In the genomic region with DNA sequence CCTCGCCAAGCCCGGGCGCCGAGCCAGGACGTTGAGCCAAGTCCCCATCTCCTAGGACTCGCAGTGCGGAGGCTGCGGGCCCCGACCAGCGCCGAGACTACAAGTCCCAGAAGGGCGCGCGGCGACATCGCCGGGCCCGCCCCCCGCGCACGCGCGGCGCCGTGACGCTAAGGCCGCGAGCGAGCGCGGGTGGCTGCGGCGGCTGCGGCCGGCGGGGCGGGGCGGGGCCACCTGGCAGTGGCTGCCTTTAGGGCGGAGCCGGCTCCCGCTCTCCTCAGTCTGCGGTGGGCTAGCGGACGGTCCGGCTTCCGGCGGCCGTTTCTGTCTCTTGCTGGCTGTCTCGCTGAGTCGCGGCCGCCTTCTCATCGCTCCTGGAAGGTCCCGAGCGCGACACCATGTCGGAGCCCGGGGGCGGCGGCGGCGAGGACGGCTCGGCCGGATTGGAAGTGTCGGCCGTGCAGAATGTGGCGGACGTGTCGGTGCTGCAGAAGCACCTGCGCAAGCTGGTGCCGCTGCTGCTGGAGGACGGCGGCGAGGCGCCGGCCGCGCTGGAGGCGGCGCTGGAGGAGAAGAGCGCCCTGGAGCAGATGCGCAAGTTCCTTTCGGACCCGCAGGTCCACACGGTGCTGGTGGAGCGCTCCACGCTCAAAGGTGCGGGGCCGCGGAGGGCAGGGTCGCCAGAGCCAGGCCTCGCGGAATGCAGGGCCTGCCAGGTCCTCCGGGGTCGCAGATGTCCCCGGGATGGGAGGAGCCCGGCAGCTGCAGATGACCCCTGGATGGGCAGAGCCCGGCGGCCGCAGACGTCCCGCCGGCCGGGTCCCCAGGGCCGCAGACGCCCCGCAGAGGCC, we compare ENCODE assay signal across 8 cellular contexts.
DNase-seq lines count a peak whose midpoint lies in the region; ATAC-seq and TF ChIP-seq lines count a peak whose summit lies in the region.

A gene (plus strand): TSS at position 277 of the 848 bp plus-strand sequence. CDS start 119 bp downstream, at position 396.

- no peaks in the 10 kb centered on the region for H3K9me3 Mint-ChIP-seq in activated naive CD4-positive, alpha-beta T cell treated with anti-CD3 and anti-CD28 coated beads, Interleukin-2, amount 50 U/mL, for 24 hours

- H3K4me3 Mint-ChIP-seq in activated naive CD4-positive, alpha-beta T cell treated with anti-CD3 and anti-CD28 coated beads, Interleukin-2, amount 50 U/mL, for 24 hours, result peak within 1 kb of the TSS; percentile 92

- H3K27ac Mint-ChIP-seq in activated naive CD4-positive, alpha-beta T cell treated with anti-CD3 and anti-CD28 coated beads, Interleukin-2, amount 50 U/mL, for 24 hours, result peak within 1 kb of the TSS; percentile 83

- H3K27me3 Mint-ChIP-seq in activated naive CD4-positive, alpha-beta T cell treated with anti-CD3 and anti-CD28 coated beads, Interleukin-2, amount 50 U/mL, for 24 hours, result no peaks in the 10 kb centered on the region

- peaks cover 7% of the 10 kb centered on the region for H3K36me3 Mint-ChIP-seq in activated naive CD4-positive, alpha-beta T cell treated with anti-CD3 and anti-CD28 coated beads, Interleukin-2, amount 50 U/mL, for 24 hours

- H3K27ac ChIP-seq in substantia nigra (ENCODE audit: low read depth, low read length, poor library complexity, severe bottlenecking), result peak within 1 kb of the TSS; percentile 94

- POLR2A ChIA-PET in GM10248 (lab: Yijun Ruan, JAX), result interaction anchor here (0.6 kb wide), 2 partner anchors 28 to 351 kb away, joined by 3 read pairs; no protein-coding TSS in a partner anchor

- TF ChIP-seq CTCF in GM10248 (IDR thresholded peaks at IDR 0.05; ENCODE audit: control extremely low read depth, extremely low read depth, low read depth, missing control alignments), result no peak

- CTCF ChIA-PET in GM10248 (lab: Yijun Ruan, JAX), result interaction anchor here (1.0 to 2.1 kb wide), 5 partner anchors 10 to 193 kb away, joined by 3 to 13 read pairs (median 5); no protein-coding TSS in a partner anchor

- peak; percentile 82 for ATAC-seq in HG02623 (IDR thresholded peaks at IDR 0.05; ENCODE audit: unreplicated experiment)

- DNase-seq in GM10248 (ENCODE audit: extremely low spot score) (peak; percentile 93), NCI-H1105 treated with DMSO at 0.1 percent for 48 hours (lab: John Stamatoyannopoulos, UW) (peak; percentile 97), SKM-1 (lab: John Stamatoyannopoulos, UW; ENCODE audit: unreplicated experiment) (peak; percentile 21), globus pallidus (ENCODE audit: low spot score) (peak; percentile 93), nucleus accumbens (lab: John Stamatoyannopoulos, UW) (peak; percentile 47 to 96 (median 89)), substantia nigra (lab: John Stamatoyannopoulos, UW) (peak; percentile 69 to 99 (median 90))

- H3K4me1 Mint-ChIP-seq in activated naive CD4-positive, alpha-beta T cell treated with anti-CD3 and anti-CD28 coated beads, Interleukin-2, amount 50 U/mL, for 24 hours, result peaks cover 49% of the 10 kb centered on the region

Comparison
In these comparisons a context has a peak if more than half of its experiments do, and no peak if none do; other contexts are left out.
1. Peak in every context shown above with its lines: DNase-seq, ATAC-seq and H3K27ac ChIP-seq.
2. DNase-seq: peak in every context shown above with its lines; median percentile 97 in NCI-H1105 treated with DMSO at 0.1 percent for 48 hours; 93 in GM10248; 93 in globus pallidus; 90 in substantia nigra; 89 in nucleus accumbens; 21 in SKM-1.